34 cellular contexts compared by ENCODE assay signal in the genomic region with DNA sequence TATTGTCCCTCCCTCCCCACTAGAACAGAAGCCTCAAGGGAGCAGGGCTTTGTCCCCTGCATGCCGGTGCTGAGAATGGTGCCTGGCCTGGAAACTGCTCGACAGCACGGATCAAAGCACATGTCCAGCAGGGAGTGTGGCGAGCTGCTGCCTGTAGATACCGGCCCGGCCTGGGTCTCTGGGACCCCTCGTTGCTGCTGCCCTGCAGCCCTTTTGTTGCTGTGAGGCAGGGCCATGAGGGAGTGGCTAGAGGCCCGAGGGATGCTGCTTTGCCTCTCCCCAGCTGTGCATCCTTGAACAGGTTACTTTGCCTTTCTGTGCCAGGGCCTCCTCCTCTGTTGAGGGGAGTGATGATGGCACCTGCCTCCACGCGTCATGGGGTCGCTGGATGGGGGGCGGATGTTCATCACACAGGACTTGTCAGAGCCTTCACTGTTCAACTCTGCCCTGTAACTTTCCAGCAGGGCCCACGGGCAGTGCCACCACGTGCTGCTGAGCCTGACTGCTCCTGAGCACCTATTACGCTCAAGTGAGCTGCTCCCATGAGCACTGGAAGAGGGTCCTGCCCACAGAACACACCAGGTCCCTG. TPM values are rescaled to one million over a fixed set of nuclear protein-coding genes. Genes with fewer than 3 reads are reported as not detected.
"Had no signal": no experiment of that assay in that cellular context is flagged by ENCODE, and none has a peak within 500 bp of the region (broad histone marks: within the 10 kb centered on the region; RNA-seq: fewer than 3 reads in every experiment).

No MANE protein-coding gene starts in this region.

- H3K27me3 ChIP-seq: ascending aorta, breast epithelium, cardiac muscle cell, colonic mucosa, dorsolateral prefrontal cortex, gastrocnemius medialis had no signal

- H3K4me3 Mint-ChIP-seq: activated CD4-positive, alpha-beta memory T cell treated with anti-CD3 and anti-CD28 coated beads for 36 hours; activated CD4-positive, alpha-beta T cell treated with anti-CD3 and anti-CD28 coated beads for 36 hours; activated CD4-positive, alpha-beta T cell treated with anti-CD3 and anti-CD28 coated beads, Interleukin-2, amount 10 ng/mL, durations not matched to agents 24 days and 14 days; activated CD8-positive, alpha-beta memory T cell treated with anti-CD3 and anti-CD28 coated beads, Interleukin-2, amount 10 ng/mL, durations not matched to agents 7 days and 5 days; activated CD8-positive, alpha-beta T cell treated with anti-CD3 and anti-CD28 coated beads, Interleukin-2, amount 10 ng/mL, durations not matched to agents 7 days and 5 days; activated naive CD4-positive, alpha-beta T cell treated with anti-CD3 and anti-CD28 coated beads, Interleukin-2, amount 10 ng/mL, durations not matched to agents 7 days and 5 days; activated naive CD8-positive, alpha-beta T cell treated with anti-CD3 and anti-CD28 coated beads, Interleukin-2, amount 10 ng/mL, durations not matched to agents 7 days and 5 days; activated T-cell treated with anti-CD3 and anti-CD28 coated beads, Interleukin-2, amount 50 U/mL, for 24 hours; activated T-cell treated with anti-CD3 and anti-CD28 coated beads, Interleukin-2, amount 50 U/mL, for 72 hours; brain; dendritic cell treated with granulocyte-macrophage colony-stimulating factor and Interleukin-4, amounts not matched to agents 40 ng/mL and 50 ng/mL, for 4 days; endodermal cell had no signal

- H3K4me1 Mint-ChIP-seq: activated CD4-positive, alpha-beta T cell treated with anti-CD3 and anti-CD28 coated beads for 36 hours; activated CD4-positive, alpha-beta T cell treated with anti-CD3 and anti-CD28 coated beads, Interleukin-2, amount 10 ng/mL, durations not matched to agents 24 days and 14 days; activated CD8-positive, alpha-beta memory T cell treated with anti-CD3 and anti-CD28 coated beads, Interleukin-2, amount 10 ng/mL, durations not matched to agents 7 days and 5 days; activated naive CD4-positive, alpha-beta T cell treated with anti-CD3 and anti-CD28 coated beads, Interleukin-2, amount 10 ng/mL, durations not matched to agents 7 days and 5 days; activated naive CD8-positive, alpha-beta T cell treated with anti-CD3 and anti-CD28 coated beads, Interleukin-2, amount 10 ng/mL, durations not matched to agents 7 days and 5 days had no signal

- H3K27ac ChIP-seq: ascending aorta, breast epithelium, cardiac muscle cell, colonic mucosa, dorsolateral prefrontal cortex, gastrocnemius medialis had no signal

- H3K36me3 ChIP-seq: ascending aorta, breast epithelium, cardiac muscle cell, colonic mucosa had no signal

- H3K4me1 ChIP-seq: ascending aorta, breast epithelium, colonic mucosa, gastrocnemius medialis had no signal

- H3K36me3 Mint-ChIP-seq: activated CD8-positive, alpha-beta memory T cell treated with anti-CD3 and anti-CD28 coated beads, Interleukin-2, amount 10 ng/mL, durations not matched to agents 7 days and 5 days; activated naive CD4-positive, alpha-beta T cell treated with anti-CD3 and anti-CD28 coated beads, Interleukin-2, amount 10 ng/mL, durations not matched to agents 7 days and 5 days; activated naive CD4-positive, alpha-beta T cell treated with anti-CD3 and anti-CD28 coated beads, Interleukin-2, amount 50 U/mL, for 72 hours; activated naive CD8-positive, alpha-beta T cell treated with anti-CD3 and anti-CD28 coated beads, Interleukin-2, amount 10 ng/mL, durations not matched to agents 7 days and 5 days; brain had no signal

- H3K9me3 ChIP-seq: ascending aorta, breast epithelium, colonic mucosa, gastrocnemius medialis had no signal

- H3K27ac Mint-ChIP-seq: activated CD4-positive, alpha-beta memory T cell treated with anti-CD3 and anti-CD28 coated beads for 36 hours; activated CD4-positive, alpha-beta T cell treated with anti-CD3 and anti-CD28 coated beads for 36 hours; activated CD8-positive, alpha-beta memory T cell treated with anti-CD3 and anti-CD28 coated beads, Interleukin-2, amount 10 ng/mL, durations not matched to agents 7 days and 5 days; activated CD8-positive, alpha-beta T cell treated with anti-CD3 and anti-CD28 coated beads, Interleukin-2, amount 10 ng/mL, durations not matched to agents 7 days and 5 days; activated naive CD4-positive, alpha-beta T cell treated with anti-CD3 and anti-CD28 coated beads, Interleukin-2, amount 10 ng/mL, durations not matched to agents 7 days and 5 days; activated naive CD4-positive, alpha-beta T cell treated with anti-CD3 and anti-CD28 coated beads, Interleukin-2, amount 50 U/mL, for 72 hours; activated T-cell treated with anti-CD3 and anti-CD28 coated beads, Interleukin-2, amount 50 U/mL, for 24 hours; activated T-cell treated with anti-CD3 and anti-CD28 coated beads, Interleukin-2, amount 50 U/mL, for 72 hours; brain; dendritic cell treated with granulocyte-macrophage colony-stimulating factor and Interleukin-4, amounts not matched to agents 40 ng/mL and 50 ng/mL, for 4 days; endodermal cell had no signal

- H3K4me3 ChIP-seq: ascending aorta, breast epithelium, cardiac muscle cell, colonic mucosa, dorsolateral prefrontal cortex, gastrocnemius medialis had no signal

- H3K9me3 Mint-ChIP-seq: activated CD4-positive, alpha-beta memory T cell treated with anti-CD3 and anti-CD28 coated beads for 36 hours; activated CD4-positive, alpha-beta T cell treated with anti-CD3 and anti-CD28 coated beads, Interleukin-2, amount 10 ng/mL, durations not matched to agents 24 days and 14 days; activated naive CD4-positive, alpha-beta T cell treated with anti-CD3 and anti-CD28 coated beads, Interleukin-2, amount 10 ng/mL, durations not matched to agents 7 days and 5 days; activated naive CD4-positive, alpha-beta T cell treated with anti-CD3 and anti-CD28 coated beads, Interleukin-2, amount 50 U/mL, for 72 hours; activated naive CD8-positive, alpha-beta T cell treated with anti-CD3 and anti-CD28 coated beads, Interleukin-2, amount 10 ng/mL, durations not matched to agents 7 days and 5 days; activated T-cell treated with anti-CD3 and anti-CD28 coated beads, Interleukin-2, amount 50 U/mL, for 24 hours; activated T-cell treated with anti-CD3 and anti-CD28 coated beads, Interleukin-2, amount 50 U/mL, for 72 hours; brain; dendritic cell treated with granulocyte-macrophage colony-stimulating factor and Interleukin-4, amounts not matched to agents 40 ng/mL and 50 ng/mL, for 4 days; endodermal cell had no signal

- ATAC-seq: activated CD4-positive, alpha-beta T cell treated with anti-CD3 and anti-CD28 coated beads for 36 hours; activated CD8-positive, alpha-beta memory T cell treated with anti-CD3 and anti-CD28 coated beads, Interleukin-2, amount 10 ng/mL, durations not matched to agents 7 days and 5 days; activated CD8-positive, alpha-beta T cell treated with anti-CD3 and anti-CD28 coated beads, Interleukin-2, amount 10 ng/mL, durations not matched to agents 7 days and 5 days; activated naive CD4-positive, alpha-beta T cell treated with anti-CD3 and anti-CD28 coated beads, Interleukin-2, amount 50 U/mL, for 72 hours; activated T-cell treated with anti-CD3 and anti-CD28 coated beads, Interleukin-2, amount 50 U/mL, for 72 hours; esophagus mucosa; gastrocnemius medialis had no signal

- H3K27me3 Mint-ChIP-seq: activated CD4-positive, alpha-beta memory T cell treated with anti-CD3 and anti-CD28 coated beads for 36 hours; activated CD4-positive, alpha-beta T cell treated with anti-CD3 and anti-CD28 coated beads for 36 hours; activated CD4-positive, alpha-beta T cell treated with anti-CD3 and anti-CD28 coated beads, Interleukin-2, amount 10 ng/mL, durations not matched to agents 24 days and 14 days; activated CD8-positive, alpha-beta memory T cell treated with anti-CD3 and anti-CD28 coated beads, Interleukin-2, amount 10 ng/mL, durations not matched to agents 7 days and 5 days; activated naive CD8-positive, alpha-beta T cell treated with anti-CD3 and anti-CD28 coated beads, Interleukin-2, amount 10 ng/mL, durations not matched to agents 7 days and 5 days; activated T-cell treated with anti-CD3 and anti-CD28 coated beads, Interleukin-2, amount 50 U/mL, for 24 hours; dendritic cell treated with granulocyte-macrophage colony-stimulating factor and Interleukin-4, amounts not matched to agents 40 ng/mL and 50 ng/mL, for 4 days had no signal

- DNase-seq: activated CD4-positive, alpha-beta memory T cell treated with anti-CD3 and anti-CD28 coated beads for 36 hours; activated CD4-positive, alpha-beta T cell treated with anti-CD3 and anti-CD28 coated beads for 36 hours; activated CD4-positive, alpha-beta T cell treated with anti-CD3 and anti-CD28 coated beads, Interleukin-2, amount 10 ng/mL, durations not matched to agents 24 days and 14 days; activated CD4-positive, CD25-positive, alpha-beta regulatory T cell; activated CD4-positive, CD25-positive, alpha-beta regulatory T cell treated with anti-CD3 and anti-CD28 coated beads, Interleukin-2, amount 50 U/mL, for 72 hours; activated CD8-positive, alpha-beta memory T cell treated with anti-CD3 and anti-CD28 coated beads, Interleukin-2, amount 10 ng/mL, durations not matched to agents 7 days and 5 days; activated CD8-positive, alpha-beta memory T cell treated with anti-CD3 and anti-CD28 coated beads, Interleukin-2, amount 50 U/mL, for 4 hours; activated CD8-positive, alpha-beta T cell treated with anti-CD3 and anti-CD28 coated beads, Interleukin-2, amount 10 ng/mL, durations not matched to agents 7 days and 5 days; activated gamma-delta T cell; activated naive CD4-positive, alpha-beta T cell; activated naive CD4-positive, alpha-beta T cell treated with anti-CD3 and anti-CD28 coated beads, Interleukin-2, amount 10 ng/mL, durations not matched to agents 7 days and 5 days; activated naive CD8-positive, alpha-beta T cell treated with anti-CD3 and anti-CD28 coated beads, Interleukin-2, amount 10 ng/mL, durations not matched to agents 7 days and 5 days; activated T-cell treated with anti-CD3 and anti-CD28 coated beads for 4 hours; activated T-cell treated with anti-CD3 and anti-CD28 coated beads, Interleukin-2, amount 50 U/mL, for 24 hours; activated T-cell treated with anti-CD3 and anti-CD28 coated beads, Interleukin-2, amount 50 U/mL, for 72 hours; central memory CD4-positive, alpha-beta T cell; cerebellar nuclear complex; colonic mucosa; dorsolateral prefrontal cortex; effector memory CD4-positive, alpha-beta T cell; endodermal cell; foreskin fibroblast; gastrocnemius medialis; glutamatergic neuron; T-helper 1 cell; T-helper 2 cell had no signal

RNA-seq across cellular contexts. Expression of a gene that starts 15.3 kb away (rescaled TPM):
- total RNA-seq: epithelial cell of proximal tubule had no signal
- polyA plus RNA-seq: cardiac muscle cell had no signal
